9 cellular contexts compared by ENCODE assay signal in genomic region chr9:133135193-133135745, GRCh38. TPM values are rescaled to one million over a fixed set of nuclear protein-coding genes. Genes with fewer than 3 reads are reported as not detected.
DNase-seq lines count a peak whose midpoint lies in the region; ATAC-seq and TF ChIP-seq lines count a peak whose summit lies in the region.
"Had no signal": no experiment of that assay in that cellular context is flagged by ENCODE, and none has a peak within 500 bp of the region (broad histone marks: within the 10 kb centered on the region; RNA-seq: fewer than 3 reads in every experiment).

No MANE protein-coding gene starts in this region.

- H3K27me3 Mint-ChIP-seq in immature natural killer cell (ENCODE audit: low read depth in 3 of 3): peaks cover 16 to 32% (median 26%) of the 10 kb centered on the region in 3 donors

- DNase-seq in EL (peak; percentile 96), SJSA1 (ENCODE audit: low read depth in 1 of 2, low spot score in 2 of 2) (peak; percentile 86 to 94), astrocyte of the cerebellum (ENCODE audit: low read depth) (peak; percentile 84), immature natural killer cell (peak in 1 of 3 donors; percentile 47), NK-92 (lab: John Stamatoyannopoulos, UW; ENCODE audit: unreplicated experiment) (no peak), NCI-H2227 treated with DMSO at 0.1 percent for 48 hours (lab: John Stamatoyannopoulos, UW) (no peak)
- peak; percentile 71 to 76 for DNase-seq in stimulated activated CD4-positive, alpha-beta T cell treated with anti-CD3 and anti-CD28 coated beads, Interleukin-2, amount 100 ng/mL, for 24 hours

- peaks cover 59 to 62% of the 10 kb centered on the region in 2 donors for H3K4me1 Mint-ChIP-seq in immature natural killer cell

- no peaks in the 10 kb centered on the region for H3K9me3 ChIP-seq in SJSA1 (replicated peaks)

- no peaks in the 10 kb centered on the region for H3K9me3 Mint-ChIP-seq in immature natural killer cell
- H3K9me3 Mint-ChIP-seq: neural crest cell had no signal

- H3K27ac ChIP-seq in SJSA1: peak overlapping the region; percentile 93

- H3K4me1 ChIP-seq in SJSA1 (replicated peaks): peaks cover 40% of the 10 kb centered on the region

- H3K27me3 ChIP-seq in SJSA1 (replicated peaks): no peaks in the 10 kb centered on the region

- H3K27ac Mint-ChIP-seq in immature natural killer cell: peak overlapping the region; percentile 99 to 100 (median 100)

- H3K4me3 Mint-ChIP-seq in immature natural killer cell: peak overlapping the region in 4 of 5 donors; percentile 17 to 64 (median 36)
- H3K4me3 Mint-ChIP-seq: neural crest cell had no signal

- H3K36me3 ChIP-seq in SJSA1: no peaks in the 10 kb centered on the region

- in situ Hi-C loops in astrocyte of the cerebellum (cut with HindIII; ENCODE audit: low sequenced_read_pairs): no loop called here

- no peak for TF ChIP-seq CTCF in astrocyte of the cerebellum (IDR thresholded peaks at IDR 0.05; ENCODE audit: low read depth, low read length, missing control alignments)

- H3K36me3 Mint-ChIP-seq in immature natural killer cell: peaks cover 0 to 3% (median 0%) of the 10 kb centered on the region in 3 donors

- no peak for ATAC-seq in GM18861 (IDR thresholded peaks at IDR 0.05; ENCODE audit: unreplicated experiment)

- H3K4me3 ChIP-seq in SJSA1 (no peak overlapping the region), astrocyte of the cerebellum (ENCODE audit: low read depth, low read length) (no peak overlapping the region)

RNA-seq across cellular contexts. Expression of gene RALGDS, which starts 14.2 kb away (rescaled TPM):
- 8.6 and 11.4 TPM in 2 replicates for total RNA-seq in SJSA1 (2014; rRNA removed; shearing (Covaris generic))
- polyA plus RNA-seq in immature natural killer cell: 10 to 100 TPM; 31.2 to 68.8 (median 31.6) TPM

RNA-seq across cellular contexts. Expression of gene GBGT1, which starts 28.4 kb away (rescaled TPM):
- total RNA-seq in SJSA1 (2014; rRNA removed; shearing (Covaris generic)): not detected in 2 replicates
- not detected for polyA plus RNA-seq in immature natural killer cell

Comparison
In these comparisons a context has a peak if more than half of its experiments do, and no peak if none do; other contexts are left out.
1. DNase-seq: peak in EL (single experiment), SJSA1 (2 of 2), astrocyte of the cerebellum (single experiment) and stimulated activated CD4-positive, alpha-beta T cell treated with anti-CD3 and anti-CD28 coated beads, Interleukin-2, amount 100 ng/mL, for 24 hours (2 of 2); none in NK-92 (single experiment) and NCI-H2227 treated with DMSO at 0.1 percent for 48 hours (single experiment).